In genomic region chr18:31586616-31587015, GRCh38 we compare ENCODE assay signal across 24 cellular contexts. TPM values are rescaled to one million over a fixed set of nuclear protein-coding genes. Genes with fewer than 3 reads are reported as not detected.
DNase-seq lines count a peak whose midpoint lies in the region; ATAC-seq, FAIRE-seq and TF ChIP-seq lines count a peak whose summit lies in the region.
"Had no signal": no experiment of that assay in that cellular context is flagged by ENCODE, and none has a peak within 500 bp of the region (broad histone marks: within the 10 kb centered on the region; RNA-seq: fewer than 3 reads in every experiment).

No MANE protein-coding gene starts in this region.

- TF ChIP-seq RAD21 in HepG2 (CRISPR knock-in tag; IDR thresholded peaks at IDR 0.05) = no peak

- in situ Hi-C loops in HepG2 (cut with HindIII; ENCODE audit: extremely low pct_ligation_motif_present, low pct_unique_long_range_greater_than_20kb) = no loop called here

- CTCF ChIA-PET in HepG2 (lab: Yijun Ruan, JAX; ENCODE audit: low intra/inter-chr PET ratio, low total read pairs) = no interaction called here

- TF ChIP-seq CTCF in HepG2 (CRISPR knock-in tag; IDR thresholded peaks at IDR 0.05) = no peak
- TF ChIP-seq CTCF in right lobe of liver (IDR thresholded peaks at IDR 0.05) = no peak
- TF ChIP-seq CTCF in brain (conservative IDR thresholded peaks at IDR 0.05) = no peak
- no peak for TF ChIP-seq CTCF in mesothelial cell of epicardium (IDR thresholded peaks at IDR 0.05; ENCODE audit: unreplicated experiment)
- no peak for TF ChIP-seq CTCF in foreskin keratinocyte (conservative IDR thresholded peaks at IDR 0.05)
- no peak for TF ChIP-seq CTCF in ascending aorta (IDR thresholded peaks at IDR 0.05)

- H3K4me1 ChIP-seq in HepG2 (ENCODE audit: insufficient read depth, low read length) (peaks cover 92% of the 10 kb centered on the region), right lobe of liver (peaks cover 0 to 45% (median 17%) of the 10 kb centered on the region in 4 donors), foreskin keratinocyte (peaks cover 4% of the 10 kb centered on the region), ascending aorta (no peaks in the 10 kb centered on the region)
- H3K4me1 ChIP-seq: BLaER1 had no signal

- H3K9me3 ChIP-seq in HepG2 (ENCODE audit: low read length) (no peaks in the 10 kb centered on the region), right lobe of liver (no peaks in the 10 kb centered on the region), ascending aorta (no peaks in the 10 kb centered on the region)
- H3K9me3 ChIP-seq: BLaER1 had no signal

- peak in 1 of 2 experiments; percentile 22; a peak in 1 of 4 replicates for TF ChIP-seq EP300 in HepG2 (IDR thresholded peaks at IDR 0.05; ENCODE audit: low read depth in 2 of 2, low read length in 2 of 2)
- TF ChIP-seq EP300 in HepG2 (CRISPR knock-in tag; IDR thresholded peaks at IDR 0.05; ENCODE audit: borderline replicate concordance) = no peak

- H3K36me3 Mint-ChIP-seq in brain (no peaks in the 10 kb centered on the region), mesothelial cell of epicardium (no peaks in the 10 kb centered on the region)
- H3K36me3 Mint-ChIP-seq: CD14-positive monocyte; CD4-positive, alpha-beta memory T cell; IgD-negative memory B cell had no signal

- ATAC-seq in HepG2 = peak; percentile 23; the same call in 1 of the 3 replicates
- no peak for ATAC-seq in right lobe of liver
- no peak for ATAC-seq in foreskin keratinocyte
- no peak for ATAC-seq in left colon

- DNase-seq in HepG2 (ENCODE audit: low spot score) (peak; percentile 57), right lobe of liver (no peak), mesothelial cell of epicardium (ENCODE audit: low spot score in 2 of 2, unreplicated experiment in 2 of 2) (no peak), foreskin keratinocyte (no peak), left colon (no peak), ascending aorta (ENCODE audit: low spot score in 2 of 2) (no peak), urothelium cell line (ENCODE audit: low spot score) (no peak)
- DNase-seq: 8988T; Calu3; CD4-positive, alpha-beta memory T cell; GM23248; HCEC 1CT had no signal

- WGBS in HepG2 (ENCODE audit: low lambda C conversion rate) = 8% methylated on average over 5 of the region's 5 CpGs
- 66% methylated on average over 5 of the region's 5 CpGs for WGBS in right lobe of liver (ENCODE audit: insufficient coverage, low coverage, low lambda C conversion rate, missing lambda C conversion rate)

- H3K27me3 Mint-ChIP-seq in brain = no peaks in the 10 kb centered on the region
- no peaks in the 10 kb centered on the region for H3K27me3 Mint-ChIP-seq in mesothelial cell of epicardium (ENCODE audit: low read depth)
- H3K27me3 Mint-ChIP-seq: IgD-negative memory B cell had no signal

- H3K36me3 ChIP-seq in HepG2 (replicated peaks in 1 of 2; ENCODE audit: control insufficient read depth in 1 of 2, insufficient read depth in 2 of 2, low read length in 2 of 2) = no peaks in the 10 kb centered on the region
- H3K36me3 ChIP-seq in right lobe of liver = no peaks in the 10 kb centered on the region
- H3K36me3 ChIP-seq in ascending aorta = no peaks in the 10 kb centered on the region
- H3K36me3 ChIP-seq: BLaER1 had no signal

- H3K79me2 ChIP-seq in HepG2 (ENCODE audit: insufficient read depth, low read length) = no peaks in the 10 kb centered on the region

- no TSS peak for BruUV-seq in HepG2 (replicated peaks; lab: Mats Ljungman, UMichigan)

- H2AFZ ChIP-seq in HepG2 (ENCODE audit: low read length) = no peak overlapping the region
- H2AFZ ChIP-seq: GM23248 had no signal

- H3K9me3 Mint-ChIP-seq in brain (peaks cover 0 to 4% (median 0%) of the 10 kb centered on the region in 5 experiments), mesothelial cell of epicardium (peaks cover 11% of the 10 kb centered on the region)
- H3K9me3 Mint-ChIP-seq: CD4-positive, alpha-beta memory T cell; IgD-negative memory B cell had no signal

- TF ChIP-seq POLR2A in HepG2 (IDR thresholded peaks at IDR 0.05; ENCODE audit: insufficient read depth in 1 of 2, low read depth in 2 of 2, low read length in 2 of 2) = no peak
- no peak for TF ChIP-seq POLR2A in right lobe of liver (IDR thresholded peaks at IDR 0.05)

- POLR2A ChIA-PET in HepG2 (lab: Yijun Ruan, JAX) = interaction anchor here (1.5 to 2.4 kb wide), 2 partner anchors 10 kb away, joined by 10 to 15 read pairs; no protein-coding TSS in a partner anchor

- peak overlapping the region; percentile 78 for H3K4me2 ChIP-seq in HepG2 (ENCODE audit: low read depth, low read length)
- H3K4me2 ChIP-seq: BLaER1 had no signal

- peaks cover 17% of the 10 kb centered on the region for H3K4me1 Mint-ChIP-seq in brain
- H3K4me1 Mint-ChIP-seq in mesothelial cell of epicardium = peaks cover 20% of the 10 kb centered on the region
- H3K4me1 Mint-ChIP-seq: CD14-positive monocyte; CD4-positive, alpha-beta memory T cell; IgD-negative memory B cell had no signal

- H4K20me1 ChIP-seq in HepG2 (ENCODE audit: insufficient read depth, low read length) = no peaks in the 10 kb centered on the region
- H4K20me1 ChIP-seq: BLaER1 had no signal

- H3K27me3 ChIP-seq in HepG2 (ENCODE audit: control insufficient read depth in 1 of 2, insufficient read depth in 2 of 2, low read length in 2 of 2) = no peaks in the 10 kb centered on the region
- no peaks in the 10 kb centered on the region for H3K27me3 ChIP-seq in right lobe of liver
- no peaks in the 10 kb centered on the region for H3K27me3 ChIP-seq in foreskin keratinocyte
- no peaks in the 10 kb centered on the region for H3K27me3 ChIP-seq in ascending aorta
- H3K27me3 ChIP-seq: BLaER1 had no signal

- H3K4me3 Mint-ChIP-seq in brain (no peak overlapping the region), mesothelial cell of epicardium (no peak overlapping the region)
- H3K4me3 Mint-ChIP-seq: CD14-positive monocyte; CD4-positive, alpha-beta memory T cell; IgD-negative memory B cell had no signal

- H3K27ac ChIP-seq in HepG2 (ENCODE audit: extremely low read length, insufficient read depth, low read length) = no peak overlapping the region
- H3K27ac ChIP-seq in right lobe of liver = no peak overlapping the region
- H3K27ac ChIP-seq in foreskin keratinocyte = no peak overlapping the region
- no peak overlapping the region for H3K27ac ChIP-seq in ascending aorta
- H3K27ac ChIP-seq: BLaER1, GM23248, HL-60 had no signal

- H3K27ac Mint-ChIP-seq in brain (peak overlapping the region in 3 of 5 experiments; percentile 45 to 86 (median 67)), mesothelial cell of epicardium (peak overlapping the region; percentile 87)
- H3K27ac Mint-ChIP-seq: CD14-positive monocyte; CD4-positive, alpha-beta memory T cell; IgD-negative memory B cell had no signal

- H3K9ac ChIP-seq in HepG2 (ENCODE audit: insufficient read depth, low read depth, low read length) = no peak overlapping the region; the same call in 1 of the 2 replicates
- H3K9ac ChIP-seq: BLaER1, GM23248 had no signal

- intact Hi-C loops in HepG2 (cut with micrococcal nuclease; ENCODE audit: unreplicated experiment) (loop anchor here (10.0 kb wide), 1 partner anchor 508 kb away; the partner anchor contains the start of gene RNF138), right lobe of liver (cut with DNase I) (no loop called here), left colon (cut with DNase I, micrococcal nuclease) (no loop called here), ascending aorta (cut with DNase I) (no loop called here)

- FAIRE-seq in HepG2 (lab: Jason Lieb, UNC) (no peak), urothelium cell line (lab: Jason Lieb, UNC) (no peak)
- FAIRE-seq: G401.6, GM12891, GM19239, H54 had no signal

- H3K4me3 ChIP-seq in HepG2 (replicated peaks in 1 of 3; ENCODE audit: insufficient read depth in 1 of 3, low read depth in 2 of 3, low read length in 3 of 3) = no peak overlapping the region
- no peak overlapping the region for H3K4me3 ChIP-seq in right lobe of liver
- no peak overlapping the region for H3K4me3 ChIP-seq in ascending aorta
- H3K4me3 ChIP-seq: BLaER1, GM23248 had no signal

TF ChIP-seq in HepG2, 621 proteins besides CTCF, POLR2A, EP300 and RAD21 (continues in another document):
- TF ChIP-seq ZNF891 (CRISPR knock-in tag; IDR thresholded peaks at IDR 0.05) (no peak), ZNF367 (CRISPR knock-in tag; IDR thresholded peaks at IDR 0.05; ENCODE audit: borderline replicate concordance) (no peak), NRL (CRISPR knock-in tag; IDR thresholded peaks at IDR 0.05; ENCODE audit: borderline replicate concordance) (no peak), GATAD1 (CRISPR knock-in tag; IDR thresholded peaks at IDR 0.05) (no peak), FOXC1 (CRISPR knock-in tag; IDR thresholded peaks at IDR 0.05; ENCODE audit: borderline replicate concordance) (no peak), ZNF776 (CRISPR knock-in tag; IDR thresholded peaks at IDR 0.05) (no peak)

RNA-seq across cellular contexts. Expression of gene TTR, which starts 5.1 kb away (rescaled TPM):
- total RNA-seq in HepG2 (2016; rRNA removed; fragmentation: Illumina TruSeq; extraction: Trizol) (42.2 and 91.3 TPM in 2 replicates), right lobe of liver (1,000 to 10,000 TPM; 1,281 to 4,774 (median 2,625) TPM), mesothelial cell of epicardium (2.2 TPM in 1 of 3 replicates, not detected in the others), foreskin keratinocyte (not detected in 2 replicates), left colon (1 to 10 TPM; 1.2 to 1.9 TPM), ascending aorta (5.2 TPM)
- 32.4 and 39.4 TPM in 2 replicates for total RNA-seq in HepG2 (2016; cell fraction: cytosol; rRNA removed; fragmentation: Illumina TruSeq; extraction: Trizol; ENCODE audit: low read depth)
- total RNA-seq in HepG2 (2016; cell fraction: insoluble cytoplasmic fraction; rRNA removed; fragmentation: Illumina TruSeq; extraction: Trizol) = 43.7 and 93.2 TPM in 2 replicates
- total RNA-seq in HepG2 (2016; cell fraction: membrane; rRNA removed; fragmentation: Illumina TruSeq; extraction: Trizol) = 21.6 and 22.8 TPM in 2 replicates
- total RNA-seq in HepG2 (2016; cell fraction: nucleus; rRNA removed; fragmentation: Illumina TruSeq; extraction: Trizol) = 86.3 and 86.4 TPM in 2 replicates
- polyA plus RNA-seq in HepG2 (2011; rRNA removed) (496 and 510 TPM in 2 replicates), brain (ENCODE audit: insufficient read depth, low read depth, low replicate concordance) (2.4 TPM), foreskin keratinocyte (not detected in 2 replicates)
- 553 and 814 TPM in 2 replicates for polyA plus RNA-seq in HepG2 (2011; cell fraction: cytosol; rRNA removed)
- polyA plus RNA-seq in HepG2 (2011; cell fraction: nucleus; rRNA removed) = 104 and 171 TPM in 2 replicates
- 275 and 517 TPM in 2 replicates for polyA plus RNA-seq in HepG2 (2012)
- polyA plus RNA-seq in HepG2 (2016; cell fraction: cytosol; fragmentation: Illumina TruSeq; extraction: Trizol; ENCODE audit: low read depth) = 43.9 and 49.7 TPM in 2 replicates
- 60.6 and 70.2 TPM in 2 replicates for polyA plus RNA-seq in HepG2 (2016; cell fraction: insoluble cytoplasmic fraction; fragmentation: Illumina TruSeq; extraction: Trizol; ENCODE audit: low read depth)
- polyA plus RNA-seq in HepG2 (2016; cell fraction: membrane; fragmentation: Illumina TruSeq; extraction: Trizol; ENCODE audit: low read depth) = 22.7 and 27.7 TPM in 2 replicates
- polyA plus RNA-seq in HepG2 (2016; cell fraction: nucleus; fragmentation: Illumina TruSeq; extraction: Trizol; ENCODE audit: insufficient read depth, low read depth) = 195 and 215 TPM in 2 replicates
- polyA minus RNA-seq in HepG2 (2011; rRNA and poly(A)+ RNA removed; ENCODE audit: low replicate concordance) = 563 TPM in 1 of 2 replicates, not detected in the other
- 185 and 329 TPM in 2 replicates for polyA minus RNA-seq in HepG2 (2011; cell fraction: cytosol; rRNA and poly(A)+ RNA removed)
- 160 and 198 TPM in 2 replicates for polyA minus RNA-seq in HepG2 (2011; cell fraction: nucleus; rRNA and poly(A)+ RNA removed)
- total RNA-seq: A673; CD4-positive, alpha-beta memory T cell; GM23248; HT1080 had no signal
- polyA plus RNA-seq: AG04450; CD14-positive monocyte; CD4-positive, alpha-beta memory T cell; GM23248; IgD-negative memory B cell had no signal
